27 cellular contexts compared by ENCODE assay signal in the genomic region with DNA sequence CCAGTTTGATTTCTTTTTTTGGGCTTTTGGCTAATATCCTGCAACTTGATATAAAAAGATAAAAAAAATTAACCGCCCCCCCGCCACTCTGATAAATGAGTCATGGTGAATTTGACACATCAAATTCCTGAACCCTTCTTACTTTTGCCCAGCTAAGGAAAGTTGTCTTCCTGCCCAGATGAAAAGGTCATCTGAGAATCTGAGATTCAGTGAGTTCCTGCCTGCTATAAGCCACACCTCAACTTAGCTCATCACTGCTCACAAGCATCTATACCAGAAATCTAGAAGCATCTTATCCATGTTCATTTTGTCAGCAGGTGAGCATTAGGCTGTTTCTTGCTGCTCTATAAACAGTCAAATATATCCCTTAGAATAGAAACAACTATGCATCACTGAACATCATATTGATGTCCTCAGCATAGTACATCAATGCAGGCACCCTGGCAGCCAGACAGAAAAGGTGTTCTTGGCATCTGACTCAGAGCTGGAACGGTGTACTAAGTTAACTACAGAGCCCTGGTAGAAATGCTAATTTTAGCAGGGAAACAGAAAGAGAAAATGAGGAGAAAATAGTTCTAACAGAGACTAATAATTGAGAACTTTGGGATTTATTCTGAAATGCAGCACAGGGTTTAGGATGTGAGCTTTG.
DNase-seq lines count a peak whose midpoint lies in the region; FAIRE-seq and TF ChIP-seq lines count a peak whose summit lies in the region.
"Had no signal": no experiment of that assay in that cellular context is flagged by ENCODE, and none has a peak within 500 bp of the region (broad histone marks: within the 10 kb centered on the region; RNA-seq: fewer than 3 reads in every experiment).

No MANE protein-coding gene starts in this region.

- POLR2A ChIA-PET in MCF 10A (lab: Yijun Ruan, JAX): interaction anchor here (0.8 to 2.5 kb wide), 6 partner anchors 9 to 246 kb away, joined by 3 to 11 read pairs (median 4); no protein-coding TSS in a partner anchor

- peak; percentile 27 for FAIRE-seq in islet of Langerhans (lab: Jason Lieb, UNC)
- FAIRE-seq: A204.1, RCC 7860 had no signal

- H3K4me3 ChIP-seq in breast epithelium (no peak overlapping the region), neural progenitor cell (no peak overlapping the region)
- H3K4me3 ChIP-seq: SK-N-MC, upper lobe of right lung had no signal

- H3F3A ChIP-seq in neural progenitor cell (ENCODE audit: low read depth): no peaks in the 10 kb centered on the region

- H3K36me3 ChIP-seq in breast epithelium (no peaks in the 10 kb centered on the region), neural progenitor cell (no peaks in the 10 kb centered on the region)
- H3K36me3 ChIP-seq: BE2C, upper lobe of right lung had no signal

- no peaks in the 10 kb centered on the region for H3K9me3 Mint-ChIP-seq in MCF 10A (ENCODE audit: unreplicated experiment)
- H3K9me3 Mint-ChIP-seq in neural progenitor cell: no peaks in the 10 kb centered on the region
- H3K9me3 Mint-ChIP-seq: activated CD4-positive, alpha-beta memory T cell treated with anti-CD3 and anti-CD28 coated beads for 36 hours; nephron had no signal

- peaks cover 13% of the 10 kb centered on the region for H3K4me1 Mint-ChIP-seq in MCF 10A (ENCODE audit: insufficient read depth, unreplicated experiment)
- peaks cover 6% of the 10 kb centered on the region for H3K4me1 Mint-ChIP-seq in neural progenitor cell

- no peak for TF ChIP-seq POLR2A in breast epithelium (IDR thresholded peaks at IDR 0.05)

- no peak overlapping the region for H3K9ac ChIP-seq in neural progenitor cell

- H2AFZ ChIP-seq in neural progenitor cell (replicated peaks): no peak overlapping the region

- H3K36me3 Mint-ChIP-seq in MCF 10A (ENCODE audit: insufficient read depth, unreplicated experiment): no peaks in the 10 kb centered on the region
- no peaks in the 10 kb centered on the region for H3K36me3 Mint-ChIP-seq in neural progenitor cell
- H3K36me3 Mint-ChIP-seq: activated CD4-positive, alpha-beta memory T cell treated with anti-CD3 and anti-CD28 coated beads for 36 hours had no signal

- H3K27me3 ChIP-seq in breast epithelium: no peaks in the 10 kb centered on the region
- H3K27me3 ChIP-seq in neural progenitor cell: no peaks in the 10 kb centered on the region
- H3K27me3 ChIP-seq: BE2C, upper lobe of right lung had no signal

- H3K4me3 Mint-ChIP-seq in MCF 10A (ENCODE audit: unreplicated experiment): no peak overlapping the region
- H3K4me3 Mint-ChIP-seq in neural progenitor cell: no peak overlapping the region
- H3K4me3 Mint-ChIP-seq: activated CD4-positive, alpha-beta memory T cell treated with anti-CD3 and anti-CD28 coated beads for 36 hours; nephron had no signal

- H3K4me1 ChIP-seq in breast epithelium (no peaks in the 10 kb centered on the region), neural progenitor cell (peaks cover 13% of the 10 kb centered on the region)
- H3K4me1 ChIP-seq: BE2C, upper lobe of right lung had no signal

- CTCF ChIA-PET in MCF 10A (lab: Yijun Ruan, JAX): interaction anchor here (0.6 kb wide), 1 partner anchor 44 kb away, joined by 3 read pairs; no protein-coding TSS in a partner anchor

- peak; percentile 22 for DNase-seq in MCF 10A (ENCODE audit: unreplicated experiment)
- no peak for DNase-seq in breast epithelium (ENCODE audit: low spot score in 2 of 2)
- peak; percentile 14 for DNase-seq in RPMI8226
- no peak for DNase-seq in neural progenitor cell (ENCODE audit: low spot score)
- no peak for DNase-seq in SW480 (ENCODE audit: low spot score)
- no peak for DNase-seq in DMS 273 treated with DMSO at 0.1 percent for 48 hours (lab: John Stamatoyannopoulos, UW)
- DNase-seq in HT-29 (ENCODE audit: low spot score): no peak
- DNase-seq: activated CD4-positive, alpha-beta memory T cell treated with anti-CD3 and anti-CD28 coated beads for 36 hours; activated CD4-positive, CD25-positive, alpha-beta regulatory T cell; activated gamma-delta T cell treated with Interleukin-2 at 50 U/mL for 16 hours; activated T-cell treated with anti-CD3 and anti-CD28 coated beads for 4 hours; BE2C; erythroblast; GOT3; midbrain; NCI-H1694; NCI-H2227 treated with DMSO at 0.1 percent for 48 hours; stimulated activated CD4-positive, alpha-beta T cell treated with anti-CD3 and anti-CD28 coated beads, Interleukin-4, amount 100 ng/mL, for 4 hours; T-helper 9 cell; upper lobe of right lung had no signal

- H3K9me3 ChIP-seq in breast epithelium (no peaks in the 10 kb centered on the region), neural progenitor cell (ENCODE audit: low read depth) (no peaks in the 10 kb centered on the region)
- H3K9me3 ChIP-seq: BE2C, upper lobe of right lung had no signal

- H3K27me3 Mint-ChIP-seq in MCF 10A (ENCODE audit: insufficient read depth, unreplicated experiment) (no peaks in the 10 kb centered on the region), neural progenitor cell (ENCODE audit: insufficient read depth, low read depth) (peaks cover 2% of the 10 kb centered on the region)

- no TSS peak for BruUV-seq in MCF 10A (replicated peaks; lab: Mats Ljungman, UMichigan)

- intact Hi-C loops in MCF 10A (cut with micrococcal nuclease) (no loop called here), breast epithelium (cut with DNase I; ENCODE audit: low total_unique reads) (no loop called here)

- no peak for TF ChIP-seq CTCF in MCF 10A (IDR thresholded peaks at IDR 0.05; ENCODE audit: unreplicated experiment)
- TF ChIP-seq CTCF in breast epithelium (IDR thresholded peaks at IDR 0.05): no peak
- no peak for TF ChIP-seq CTCF in neural progenitor cell (IDR thresholded peaks at IDR 0.05)

- no peak overlapping the region for H3K27ac ChIP-seq in breast epithelium
- H3K27ac ChIP-seq in neural progenitor cell: no peak overlapping the region
- H3K27ac ChIP-seq: HL-60, SK-N-MC, upper lobe of right lung had no signal

- H3K27ac Mint-ChIP-seq in MCF 10A (ENCODE audit: low read depth, unreplicated experiment) (peak overlapping the region; percentile 16), neural progenitor cell (no peak overlapping the region)
- H3K27ac Mint-ChIP-seq: activated CD4-positive, alpha-beta memory T cell treated with anti-CD3 and anti-CD28 coated beads for 36 hours; nephron; progenitor cell of endocrine pancreas had no signal

- no peaks in the 10 kb centered on the region for H4K20me1 ChIP-seq in neural progenitor cell (ENCODE audit: low read depth)

- no peak overlapping the region for H3K4me2 ChIP-seq in neural progenitor cell

- H3K79me2 ChIP-seq in neural progenitor cell (ENCODE audit: low read depth): no peaks in the 10 kb centered on the region

Comparison
In these comparisons a context has a peak if more than half of its experiments do, and no peak if none do; other contexts are left out.
1. DNase-seq: peak in MCF 10A (single experiment) and RPMI8226 (single experiment); none in breast epithelium (0 of 2), neural progenitor cell (single experiment), SW480 (single experiment), DMS 273 treated with DMSO at 0.1 percent for 48 hours (single experiment) and HT-29 (single experiment).